19 cellular contexts compared by ENCODE assay signal in the genomic region with DNA sequence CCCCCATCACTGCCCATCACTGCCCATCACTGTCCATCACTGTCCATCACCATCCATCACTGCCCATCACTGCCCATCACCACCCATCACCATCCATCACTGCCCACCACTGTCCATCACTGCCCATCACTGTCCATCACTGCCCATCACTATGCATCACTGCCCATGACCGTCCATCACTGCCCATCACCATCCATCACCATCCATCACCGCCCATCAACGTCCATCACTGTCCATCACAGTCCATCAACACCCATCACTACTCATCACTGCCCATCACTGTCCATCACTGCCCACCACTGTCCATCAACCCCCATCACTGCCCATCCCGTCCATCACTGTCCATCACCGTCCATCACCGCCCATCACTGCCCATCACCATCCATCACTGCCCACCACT. TPM values are rescaled to one million over a fixed set of nuclear protein-coding genes. Genes with fewer than 3 reads are reported as not detected.
A peak's percentile ranks its signal among the peaks of the same experiment; 100 is the strongest.
DNase-seq lines count a peak whose midpoint lies in the region; ATAC-seq and TF ChIP-seq lines count a peak whose summit lies in the region.
"Had no signal": no experiment of that assay in that cellular context is flagged by ENCODE, and none has a peak within 500 bp of the region (broad histone marks: within the 10 kb centered on the region; RNA-seq: fewer than 3 reads in every experiment).

No MANE protein-coding gene starts in this region.

- H3K4me3 ChIP-seq in sigmoid colon = no peak overlapping the region
- no peak overlapping the region for H3K4me3 ChIP-seq in tibial artery
- H3K4me3 ChIP-seq: BLaER1 treated with 17β-estradiol and CSF1 and Interleukin-3, amounts not matched to agents 10 nM and 100 nM; GM23338; K562 had no signal

- no peak for ATAC-seq in stimulated activated effector memory CD8-positive, alpha-beta T cell treated with anti-CD3 and anti-CD28 coated beads, Interleukin-12 subunit alpha, Interleukin-12 subunit beta, amount 100 ng/mL, for 72 hours
- no peak for ATAC-seq in GM21529 (IDR thresholded peaks at IDR 0.05; ENCODE audit: unreplicated experiment)
- ATAC-seq: GM23338, K562 had no signal

- no peaks in the 10 kb centered on the region for H3K27me3 ChIP-seq in H9 (ENCODE audit: insufficient read depth, low read length)
- H3K27me3 ChIP-seq in sigmoid colon = peaks cover 0 to 27% (median 13%) of the 10 kb centered on the region in 3 donors
- peaks cover 0 to 60% of the 10 kb centered on the region in 2 donors for H3K27me3 ChIP-seq in tibial artery
- H3K27me3 ChIP-seq: BLaER1 treated with 17β-estradiol and CSF1 and Interleukin-3, amounts not matched to agents 10 nM and 100 nM had no signal

- H2BK15ac ChIP-seq in H9 (ENCODE audit: low read depth, low read length) = no peak overlapping the region

- H3K27ac Mint-ChIP-seq in H9 = no peak overlapping the region
- no peak overlapping the region for H3K27ac Mint-ChIP-seq in stimulated activated effector memory CD8-positive, alpha-beta T cell treated with anti-CD3 and anti-CD28 coated beads, Interleukin-12 subunit alpha, Interleukin-12 subunit beta, amount 100 ng/mL, for 72 hours
- H3K27ac Mint-ChIP-seq: CD4-positive, CD25-positive, alpha-beta regulatory T cell; GM23338 had no signal

- H3K36me3 ChIP-seq in sigmoid colon (no peaks in the 10 kb centered on the region), tibial artery (no peaks in the 10 kb centered on the region)
- H3K36me3 ChIP-seq: BLaER1 treated with 17β-estradiol and CSF1 and Interleukin-3, amounts not matched to agents 10 nM and 100 nM had no signal

- no peak overlapping the region for H4K91ac ChIP-seq in H9 (ENCODE audit: insufficient read length, low read depth, low read length)

- H3K9ac ChIP-seq in H9 (ENCODE audit: extremely low read depth, insufficient read length, low read length) = no peak overlapping the region
- H3K9ac ChIP-seq: BLaER1 treated with 17β-estradiol and CSF1 and Interleukin-3, amounts not matched to agents 10 nM and 100 nM had no signal

- no CpG with 5 or more reads among the region's 6 CpGs for WGBS in H9 (ENCODE audit: extremely low coverage, insufficient read length, low lambda C conversion rate)
- 97% methylated on average over 6 of the region's 6 CpGs for WGBS in sigmoid colon, 2 donors

- H3K18ac ChIP-seq in H9 (ENCODE audit: insufficient read length, low read depth, low read length) = no peak overlapping the region

- H3K36me3 Mint-ChIP-seq in H9 (ENCODE audit: insufficient read depth in 1 of 3, low read depth in 3 of 3) = no peaks in the 10 kb centered on the region
- no peaks in the 10 kb centered on the region for H3K36me3 Mint-ChIP-seq in stimulated activated effector memory CD8-positive, alpha-beta T cell treated with anti-CD3 and anti-CD28 coated beads, Interleukin-12 subunit alpha, Interleukin-12 subunit beta, amount 100 ng/mL, for 72 hours
- H3K36me3 Mint-ChIP-seq: CD4-positive, CD25-positive, alpha-beta regulatory T cell had no signal

- H3K4me1 ChIP-seq in H9 (ENCODE audit: insufficient read depth, low read length) (no peaks in the 10 kb centered on the region; the same call in 1 of the 2 replicates), sigmoid colon (no peaks in the 10 kb centered on the region), tibial artery (no peaks in the 10 kb centered on the region)
- H3K4me1 ChIP-seq: BLaER1 treated with 17β-estradiol and CSF1 and Interleukin-3, amounts not matched to agents 10 nM and 100 nM had no signal

- intact Hi-C loops in sigmoid colon (cut with DNase I) (no loop called here), tibial artery (cut with DNase I; ENCODE audit: low total_unique reads) (no loop called here)

- H2BK20ac ChIP-seq in H9 (ENCODE audit: low read depth, low read length, poor library complexity, severe bottlenecking) = no peak overlapping the region

- peaks cover 17% of the 10 kb centered on the region for H3K27me3 Mint-ChIP-seq in H9 (ENCODE audit: low read depth)

- no peak overlapping the region for H4K5ac ChIP-seq in H9 (ENCODE audit: insufficient read length, low read depth, low read length)

- H3K9me3 ChIP-seq in H9 (ENCODE audit: control insufficient read depth, low read depth, low read length) (no peaks in the 10 kb centered on the region), sigmoid colon (no peaks in the 10 kb centered on the region), tibial artery (no peaks in the 10 kb centered on the region)
- H3K9me3 ChIP-seq: BLaER1 treated with 17β-estradiol and CSF1 and Interleukin-3, amounts not matched to agents 10 nM and 100 nM had no signal

- H3K23me2 ChIP-seq in H9 (ENCODE audit: insufficient read length, low read depth, low read length, poor library complexity, severe bottlenecking) = no peaks in the 10 kb centered on the region

- no peak overlapping the region for H3K23ac ChIP-seq in H9 (ENCODE audit: insufficient read length, low read depth, low read length)

- no peak overlapping the region for H3K4ac ChIP-seq in H9 (ENCODE audit: low read depth, low read length)

- H2AK5ac ChIP-seq in H9 (ENCODE audit: insufficient read length, low read length) = no peak overlapping the region

- peaks cover 0 to 4% of the 10 kb centered on the region in 2 experiments; a peak in 1 of 5 replicates for H3K9me3 Mint-ChIP-seq in H9
- no peaks in the 10 kb centered on the region for H3K9me3 Mint-ChIP-seq in stimulated activated effector memory CD8-positive, alpha-beta T cell treated with anti-CD3 and anti-CD28 coated beads, Interleukin-12 subunit alpha, Interleukin-12 subunit beta, amount 100 ng/mL, for 72 hours

- no peak overlapping the region for H3T11ph ChIP-seq in H9 (ENCODE audit: low read length)

- no peaks in the 10 kb centered on the region for H4K20me1 ChIP-seq in H9 (ENCODE audit: control insufficient read depth, insufficient read depth, insufficient read length)
- H4K20me1 ChIP-seq: BLaER1 treated with 17β-estradiol and CSF1 and Interleukin-3, amounts not matched to agents 10 nM and 100 nM had no signal

- peak; percentile 10 for DNase-seq in H9
- DNase-seq in islet precursor cell = peak; percentile 13
- DNase-seq in sigmoid colon = peak; percentile 25
- DNase-seq in tibial artery = peak; percentile 16 to 42
- DNase-seq in stimulated activated effector memory CD8-positive, alpha-beta T cell treated with anti-CD3 and anti-CD28 coated beads, Interleukin-12 subunit alpha, Interleukin-12 subunit beta, amount 100 ng/mL, for 72 hours (ENCODE audit: low spot score in 2 of 2) = no peak
- no peak for DNase-seq in NCI-H2227 (lab: John Stamatoyannopoulos, UW; ENCODE audit: unreplicated experiment)
- no peak for DNase-seq in dermis blood vessel endothelial cell
- DNase-seq: ACHN; Calu3; CD4-positive, CD25-positive, alpha-beta regulatory T cell; DMS79 treated with DMSO at 0.1 percent for 48 hours; EL; GDM1; H7 had no signal

- H2AFZ ChIP-seq in H9 (ENCODE audit: low read length) = no peak overlapping the region
- H2AFZ ChIP-seq: GM23338 had no signal

- TF ChIP-seq CTCF in H9 (conservative IDR thresholded peaks at IDR 0.05) (no peak), sigmoid colon (IDR thresholded peaks at IDR 0.05) (no peak), tibial artery (IDR thresholded peaks at IDR 0.05) (no peak)

- TF ChIP-seq EP300 in sigmoid colon (IDR thresholded peaks at IDR 0.05) = no peak

- H3K4me2 ChIP-seq in H9 (ENCODE audit: insufficient read depth, insufficient read length, low read length) = no peak overlapping the region
- H3K4me2 ChIP-seq: BLaER1 treated with 17β-estradiol and CSF1 and Interleukin-3, amounts not matched to agents 10 nM and 100 nM; GM23338 had no signal

- no peak overlapping the region for H2BK12ac ChIP-seq in H9 (ENCODE audit: insufficient read length, low read depth, low read length)

- no peak overlapping the region for H2BK5ac ChIP-seq in H9 (ENCODE audit: insufficient read length, low read length)

- H2BK120ac ChIP-seq in H9 (ENCODE audit: low read depth, low read length, poor library complexity, severe bottlenecking) = no peak overlapping the region

- H3K4me3 Mint-ChIP-seq in H9 = no peak overlapping the region
- H3K4me3 Mint-ChIP-seq in stimulated activated effector memory CD8-positive, alpha-beta T cell treated with anti-CD3 and anti-CD28 coated beads, Interleukin-12 subunit alpha, Interleukin-12 subunit beta, amount 100 ng/mL, for 72 hours = no peak overlapping the region
- H3K4me3 Mint-ChIP-seq: CD4-positive, CD25-positive, alpha-beta regulatory T cell; GM23338 had no signal

- H3K79me1 ChIP-seq in H9 (ENCODE audit: insufficient read depth, low read depth, low read length, poor library complexity, severe bottlenecking) = no peaks in the 10 kb centered on the region

- no peak for TF ChIP-seq POLR2A in sigmoid colon (IDR thresholded peaks at IDR 0.05)

- no peak overlapping the region for H3K56ac ChIP-seq in H9 (ENCODE audit: insufficient read length, low read depth, low read length)

- H3K27ac ChIP-seq in H9 (ENCODE audit: insufficient read length, low read depth, low read length) = no peak overlapping the region
- no peak overlapping the region for H3K27ac ChIP-seq in sigmoid colon
- H3K27ac ChIP-seq in tibial artery = no peak overlapping the region
- H3K27ac ChIP-seq: BLaER1 treated with 17β-estradiol and CSF1 and Interleukin-3, amounts not matched to agents 10 nM and 100 nM had no signal

- no peak overlapping the region for H3K14ac ChIP-seq in H9 (ENCODE audit: insufficient read depth, low read length)

- H3K79me2 ChIP-seq in H9 (ENCODE audit: insufficient read depth, low read length) = no peaks in the 10 kb centered on the region

- peaks cover 16 to 20% of the 10 kb centered on the region in 2 experiments for H3K4me1 Mint-ChIP-seq in H9
- peaks cover 6% of the 10 kb centered on the region for H3K4me1 Mint-ChIP-seq in stimulated activated effector memory CD8-positive, alpha-beta T cell treated with anti-CD3 and anti-CD28 coated beads, Interleukin-12 subunit alpha, Interleukin-12 subunit beta, amount 100 ng/mL, for 72 hours
- H3K4me1 Mint-ChIP-seq: CD4-positive, CD25-positive, alpha-beta regulatory T cell had no signal

- no peak overlapping the region for H4K8ac ChIP-seq in H9 (replicated peaks; ENCODE audit: insufficient read length, low read depth, low read length)

RNA-seq across cellular contexts. Expression of gene OTOS, which starts 57.8 kb away (rescaled TPM):
- total RNA-seq in H9 (2021) (not detected in 2 replicates), sigmoid colon (not detected), dermis blood vessel endothelial cell (not detected in 2 replicates)
- polyA plus RNA-seq in sigmoid colon = not detected
- total RNA-seq: A172; Calu3; CD4-positive, CD25-positive, alpha-beta regulatory T cell; GM23338; H7; K562 had no signal
- polyA plus RNA-seq: CD4-positive, CD25-positive, alpha-beta regulatory T cell; K562 had no signal

Comparison
In these comparisons a context has a peak if more than half of its experiments do, and no peak if none do; other contexts are left out.
1. DNase-seq: peak in H9 (single experiment), islet precursor cell (single experiment), sigmoid colon (single experiment) and tibial artery (2 of 2); none in stimulated activated effector memory CD8-positive, alpha-beta T cell treated with anti-CD3 and anti-CD28 coated beads, Interleukin-12 subunit alpha, Interleukin-12 subunit beta, amount 100 ng/mL, for 72 hours (0 of 2), NCI-H2227 (single experiment) and dermis blood vessel endothelial cell (single experiment).